In genomic region chr6:32609391-32609730, GRCh38 we compare ENCODE assay signal across 14 cellular contexts. TPM values are rescaled to one million over a fixed set of nuclear protein-coding genes. Genes with fewer than 3 reads are reported as not detected.
A peak's percentile ranks its signal among the peaks of the same experiment; 100 is the strongest.
DNase-seq lines count a peak whose midpoint lies in the region; ATAC-seq and TF ChIP-seq lines count a peak whose summit lies in the region.
"Had no signal": no experiment of that assay in that cellular context is flagged by ENCODE, and none has a peak within 500 bp of the region (broad histone marks: within the 10 kb centered on the region; RNA-seq: fewer than 3 reads in every experiment).

No MANE protein-coding gene starts in this region.

- no peak overlapping the region for H4K8ac ChIP-seq in neuronal stem cell (ENCODE audit: low read depth, low read length)

- WGBS in neuronal stem cell (ENCODE audit: extremely low coverage in 2 of 2, insufficient read length in 2 of 2, insufficient replicate concordance in 1 of 2), 2 donors, result 100% methylated on average over 3 of the region's 3 CpGs

- H3K14ac ChIP-seq in neuronal stem cell (ENCODE audit: low read length), result no peak overlapping the region

- H3K27ac Mint-ChIP-seq in GM23338, result no peak overlapping the region
- H3K27ac Mint-ChIP-seq: effector memory CD8-positive, alpha-beta T cell had no signal

- no peaks in the 10 kb centered on the region for H3K79me2 ChIP-seq in GM23338 (replicated peaks; ENCODE audit: insufficient read depth)

- no peak overlapping the region for H2BK15ac ChIP-seq in neuronal stem cell (ENCODE audit: low read length)

- no peaks in the 10 kb centered on the region for H3K36me3 Mint-ChIP-seq in GM23338 (ENCODE audit: low read depth)

- H3K18ac ChIP-seq in neuronal stem cell (ENCODE audit: low read length), result no peak overlapping the region

- H3K36me3 ChIP-seq in BLaER1, result no peaks in the 10 kb centered on the region
- no peaks in the 10 kb centered on the region for H3K36me3 ChIP-seq in GM23338 (ENCODE audit: insufficient read depth)
- no peaks in the 10 kb centered on the region for H3K36me3 ChIP-seq in neuronal stem cell (replicated peaks in 1 of 2; ENCODE audit: control insufficient read depth in 2 of 2, insufficient read depth in 2 of 2, low read length in 2 of 2)
- H3K36me3 ChIP-seq in MG63, result no peaks in the 10 kb centered on the region
- H3K36me3 ChIP-seq: ovary had no signal

- H3K4me1 Mint-ChIP-seq in GM23338, result peaks cover 4% of the 10 kb centered on the region

- no peak for TF ChIP-seq CTCF in GM23338 (conservative IDR thresholded peaks at IDR 0.05; ENCODE audit: low read depth in 2 of 2)

- no peaks in the 10 kb centered on the region for H3K9me2 ChIP-seq in GM23338 (ENCODE audit: insufficient read depth)

- H2BK120ac ChIP-seq in neuronal stem cell (ENCODE audit: low read depth, low read length), result no peak overlapping the region

- H3K27ac ChIP-seq in BLaER1 (peak overlapping the region; percentile 80), GM23338 (ENCODE audit: low read depth) (peak overlapping the region; percentile 92; the same call in 1 of the 2 replicates), cingulate gyrus (ENCODE audit: low read depth, low read length) (peak overlapping the region; percentile 54), neuronal stem cell (replicated peaks; ENCODE audit: low read length) (no peak overlapping the region)
- H3K27ac ChIP-seq: ovary, PC-9 had no signal

- no peak for DNase-seq in GM23338 (ENCODE audit: low spot score)
- no peak for DNase-seq in neuronal stem cell (ENCODE audit: low spot score)
- DNase-seq in MG63, result no peak
- no peak for DNase-seq in SHP77 treated with DMSO at 0.1 percent for 48 hours (lab: John Stamatoyannopoulos, UW)
- no peak for DNase-seq in hepatic stellate cell (ENCODE audit: low spot score)
- DNase-seq: activated T-cell treated with anti-CD3 and anti-CD28 coated beads, Interleukin-2, amount 50 U/mL, for 48 hours; NCI-H1105 had no signal

- H3K27me3 Mint-ChIP-seq in GM23338 (ENCODE audit: insufficient read depth, low read depth, poor library complexity), result no peaks in the 10 kb centered on the region
- H3K27me3 Mint-ChIP-seq: effector memory CD8-positive, alpha-beta T cell had no signal

- H3K27me3 ChIP-seq in BLaER1, result no peaks in the 10 kb centered on the region
- H3K27me3 ChIP-seq in GM23338 (ENCODE audit: insufficient read depth), result no peaks in the 10 kb centered on the region
- H3K27me3 ChIP-seq in neuronal stem cell (ENCODE audit: control insufficient read depth in 3 of 3, insufficient read depth in 3 of 3, low read depth in 1 of 3, low read length in 3 of 3), result no peaks in the 10 kb centered on the region
- H3K27me3 ChIP-seq in MG63, result no peaks in the 10 kb centered on the region
- H3K27me3 ChIP-seq: body of pancreas, ovary had no signal

- H4K91ac ChIP-seq in neuronal stem cell (ENCODE audit: low read depth, low read length, poor library complexity), result no peak overlapping the region

- H3K9ac ChIP-seq in BLaER1 (peak overlapping the region; percentile 41; the same call in 1 of the 2 replicates), neuronal stem cell (ENCODE audit: low read depth, low read length, poor library complexity) (no peak overlapping the region)

- no peak overlapping the region for H2BK12ac ChIP-seq in neuronal stem cell (ENCODE audit: low read length)

- no peak overlapping the region for H3K4me3 Mint-ChIP-seq in GM23338
- H3K4me3 Mint-ChIP-seq: effector memory CD8-positive, alpha-beta T cell had no signal

- H3K23ac ChIP-seq in neuronal stem cell (ENCODE audit: low read depth, low read length, poor library complexity), result no peak overlapping the region

- no peak for ATAC-seq in GM23338
- no peak for ATAC-seq in esophagus mucosa

- no peak overlapping the region for H3K4ac ChIP-seq in neuronal stem cell (ENCODE audit: low read length)

- H3K4me3 ChIP-seq in BLaER1 (no peak overlapping the region), GM23338 (no peak overlapping the region), neuronal stem cell (ENCODE audit: low read length in 2 of 2) (no peak overlapping the region), MG63 (no peak overlapping the region)
- H3K4me3 ChIP-seq: body of pancreas, ovary, PC-9 had no signal

- no peak overlapping the region for H2AK5ac ChIP-seq in neuronal stem cell (ENCODE audit: low read depth, low read length)

- H3K4me2 ChIP-seq in BLaER1, result peak overlapping the region; percentile 32; the same call in 1 of the 2 replicates
- no peak overlapping the region; the same call in 1 of the 2 replicates for H3K4me2 ChIP-seq in GM23338
- H3K4me2 ChIP-seq in neuronal stem cell (ENCODE audit: insufficient read depth, low read length, poor library complexity, severe bottlenecking), result no peak overlapping the region
- H3K4me2 ChIP-seq: PC-9 had no signal

- H3K4me1 ChIP-seq in BLaER1, result peaks cover 9% of the 10 kb centered on the region; the same call in 1 of the 2 replicates
- H3K4me1 ChIP-seq in GM23338 (ENCODE audit: insufficient read depth), result no peaks in the 10 kb centered on the region
- H3K4me1 ChIP-seq in neuronal stem cell (ENCODE audit: control insufficient read depth in 2 of 2, insufficient read depth in 1 of 2, low read depth in 1 of 2, low read length in 2 of 2), result no peaks in the 10 kb centered on the region
- H3K4me1 ChIP-seq: body of pancreas had no signal

- no peaks in the 10 kb centered on the region for H3K9me3 Mint-ChIP-seq in GM23338
- H3K9me3 Mint-ChIP-seq: effector memory CD8-positive, alpha-beta T cell had no signal

- H2AFZ ChIP-seq in GM23338 (no peak overlapping the region), neuronal stem cell (ENCODE audit: low read length) (peak overlapping the region; percentile 43)
- H2AFZ ChIP-seq: PC-9 had no signal

- no peaks in the 10 kb centered on the region for H3K79me1 ChIP-seq in neuronal stem cell (ENCODE audit: low read depth, low read length)

- no peaks in the 10 kb centered on the region for H4K20me1 ChIP-seq in BLaER1
- H4K20me1 ChIP-seq in GM23338 (replicated peaks; ENCODE audit: insufficient read depth), result no peaks in the 10 kb centered on the region

- H2BK5ac ChIP-seq in neuronal stem cell (ENCODE audit: low read length), result no peak overlapping the region

- no peaks in the 10 kb centered on the region for H3K9me3 ChIP-seq in BLaER1
- H3K9me3 ChIP-seq in neuronal stem cell (replicated peaks in 1 of 2; ENCODE audit: control insufficient read depth in 2 of 2, insufficient read depth in 1 of 2, low read depth in 1 of 2, low read length in 2 of 2), result no peaks in the 10 kb centered on the region
- H3K9me3 ChIP-seq in MG63, result no peaks in the 10 kb centered on the region
- H3K9me3 ChIP-seq: body of pancreas, ovary had no signal

- no peaks in the 10 kb centered on the region for H3F3A ChIP-seq in GM23338 (replicated peaks; ENCODE audit: low read depth)

TF ChIP-seq in GM23338, 12 proteins besides CTCF, POLR2A, EP300 and RAD21 (continues in another document):
- TF ChIP-seq CREB1 (CRISPR knock-in tag; IDR thresholded peaks at IDR 0.05; ENCODE audit: low read depth) (no peak), STAT1 (IDR thresholded peaks at IDR 0.05; ENCODE audit: unreplicated experiment) (no peak), NANOG (IDR thresholded peaks at IDR 0.05; ENCODE audit: borderline replicate concordance) (no peak), JUNB (IDR thresholded peaks at IDR 0.05; ENCODE audit: unreplicated experiment) (no peak), ZNF114 (CRISPR knock-in tag; IDR thresholded peaks at IDR 0.05) (no peak), REST (IDR thresholded peaks at IDR 0.05; ENCODE audit: unreplicated experiment) (no peak), POLR2AphosphoS5 (IDR thresholded peaks at IDR 0.05; ENCODE audit: low read depth) (no peak), ZNF331 (CRISPR knock-in tag; IDR thresholded peaks at IDR 0.05; ENCODE audit: low read depth) (no peak)

RNA-seq across cellular contexts. Expression of gene HLA-DRB1, which starts 19.7 kb away (rescaled TPM):
- 0.38 and 0.74 TPM in 2 replicates for total RNA-seq in GM23338 (2014; rRNA removed; shearing (Covaris generic))
- polyA plus RNA-seq in GM23338 (2016; fragmentation: Nextera tagmentation; extraction: Ambion mirVana), result 1.5 and 2.7 TPM in 2 replicates
- 2.2 TPM for polyA plus RNA-seq in neuronal stem cell (2013, experiment 1 of 2)
- polyA plus RNA-seq in neuronal stem cell (2013, experiment 2 of 2), result 1.8 TPM
- not detected in 2 replicates for total RNA-seq in MG63 (2014; rRNA removed; shearing (Covaris generic); ENCODE audit: low replicate concordance)
- total RNA-seq in esophagus mucosa, result 17.3 TPM

RNA-seq across cellular contexts. Expression of gene HLA-DQA1, which starts 27.8 kb away (rescaled TPM):
- total RNA-seq in GM23338 (2014; rRNA removed; shearing (Covaris generic)), result not detected in 2 replicates
- 0.42 and 0.49 TPM in 2 replicates for polyA plus RNA-seq in GM23338 (2016; fragmentation: Nextera tagmentation; extraction: Ambion mirVana)
- 0.01 TPM for polyA plus RNA-seq in neuronal stem cell (2013, experiment 1 of 2)
- polyA plus RNA-seq in neuronal stem cell (2013, experiment 2 of 2), result not detected
- total RNA-seq in MG63 (2014; rRNA removed; shearing (Covaris generic); ENCODE audit: low replicate concordance), result not detected in 2 replicates
- 3.9 TPM for total RNA-seq in esophagus mucosa
- total RNA-seq: PC-9 had no signal

RNA-seq across cellular contexts. Expression of gene HLA-DQB1, which starts 57.1 kb away (rescaled TPM):
- total RNA-seq in GM23338 (2014; rRNA removed; shearing (Covaris generic)), result 4.6 and 5.7 TPM in 2 replicates
- polyA plus RNA-seq in GM23338 (2016; fragmentation: Nextera tagmentation; extraction: Ambion mirVana), result 6.5 and 17.3 TPM in 2 replicates
- polyA plus RNA-seq in neuronal stem cell (2013, experiment 1 of 2), result 0.63 TPM
- 0.69 TPM for polyA plus RNA-seq in neuronal stem cell (2013, experiment 2 of 2)
- total RNA-seq in MG63 (2014; rRNA removed; shearing (Covaris generic); ENCODE audit: low replicate concordance), result not detected in 2 replicates
- total RNA-seq in esophagus mucosa, result 1.1 TPM

Comparison
In these comparisons a context has a peak if more than half of its experiments do, and no peak if none do; other contexts are left out.
1. RNA of gene HLA-DRB1, which starts 19.7 kb away (total RNA-seq): 17.3 TPM in esophagus mucosa (single experiment); 0.38 to 0.74 TPM in GM23338 and not detected in MG63; every median in the first group is over 10 times any median in the second.